ENCODE assay signal across 1 cellular context in the genomic region with DNA sequence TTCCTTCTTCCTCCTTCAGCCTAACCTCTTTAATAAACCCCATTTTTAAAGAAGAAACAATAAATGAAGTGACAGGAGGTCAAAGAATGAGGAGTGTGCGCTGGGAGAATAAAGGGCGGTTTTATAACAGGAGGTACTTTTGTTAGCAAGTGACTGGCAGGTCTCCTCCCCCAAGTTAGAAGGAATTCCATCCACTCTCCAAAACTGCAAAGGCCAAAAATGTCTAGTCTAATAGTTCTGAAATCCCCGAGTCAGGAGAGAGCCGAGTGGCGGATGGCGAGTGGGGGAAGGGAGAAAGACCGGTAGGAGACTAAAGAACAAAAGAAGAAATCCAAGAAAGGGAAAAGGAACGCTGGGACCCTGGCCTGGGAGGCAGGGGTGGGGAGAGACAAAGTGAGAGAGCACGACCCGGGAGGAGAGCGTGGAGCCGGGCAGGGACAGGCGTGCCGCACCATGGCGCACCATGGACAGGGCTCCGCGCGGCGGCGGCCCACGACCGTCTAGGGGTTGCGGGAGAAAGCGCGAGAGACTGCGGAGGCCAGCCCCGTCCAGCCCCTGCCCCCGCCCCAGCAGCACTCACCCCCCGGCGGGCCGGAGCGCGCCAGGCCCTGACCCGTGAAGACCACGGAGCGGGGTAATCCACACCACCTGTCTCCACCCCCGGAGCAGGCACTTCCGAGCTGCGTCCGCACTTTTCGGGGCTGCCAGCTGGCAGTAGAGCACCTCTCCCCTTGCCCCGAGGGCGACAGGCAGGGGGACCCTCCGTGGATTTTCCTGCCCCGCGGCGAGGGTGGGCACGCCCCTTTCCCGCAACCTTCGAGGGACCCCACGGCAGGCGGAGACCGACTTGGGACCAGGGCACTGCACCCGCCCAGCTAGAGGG.
TF ChIP-seq lines count a peak whose summit lies in the region.

No MANE protein-coding gene starts in this region.

TF ChIP-seq in HepG2, 621 proteins besides CTCF, POLR2A, EP300 and RAD21 (continued from another document and continues in another):
- TF ChIP-seq GATA4 (IDR thresholded peaks at IDR 0.05; ENCODE audit: borderline replicate concordance, low read depth): no peak
- TF ChIP-seq ZNF737 (CRISPR knock-in tag; IDR thresholded peaks at IDR 0.05; ENCODE audit: borderline replicate concordance): no peak
- TF ChIP-seq, protein P1, sequence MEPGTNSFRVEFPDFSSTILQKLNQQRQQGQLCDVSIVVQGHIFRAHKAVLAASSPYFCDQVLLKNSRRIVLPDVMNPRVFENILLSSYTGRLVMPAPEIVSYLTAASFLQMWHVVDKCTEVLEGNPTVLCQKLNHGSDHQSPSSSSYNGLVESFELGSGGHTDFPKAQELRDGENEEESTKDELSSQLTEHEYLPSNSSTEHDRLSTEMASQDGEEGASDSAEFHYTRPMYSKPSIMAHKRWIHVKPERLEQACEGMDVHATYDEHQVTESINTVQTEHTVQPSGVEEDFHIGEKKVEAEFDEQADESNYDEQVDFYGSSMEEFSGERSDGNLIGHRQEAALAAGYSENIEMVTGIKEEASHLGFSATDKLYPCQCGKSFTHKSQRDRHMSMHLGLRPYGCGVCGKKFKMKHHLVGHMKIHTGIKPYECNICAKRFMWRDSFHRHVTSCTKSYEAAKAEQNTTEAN (CRISPR knock-in tag; conservative IDR thresholded peaks at IDR 0.05): 0 out of 2 replicates have a peak, but pooled peaks have one; percentile 5
- TF ChIP-seq NR1H2 (CRISPR knock-in tag; IDR thresholded peaks at IDR 0.05; ENCODE audit: borderline replicate concordance, low read depth): no peak
- no peak for TF ChIP-seq ESRRA (CRISPR knock-in tag; IDR thresholded peaks at IDR 0.05; ENCODE audit: low read depth)
- TF ChIP-seq PAX8 (CRISPR knock-in tag; IDR thresholded peaks at IDR 0.05; ENCODE audit: borderline replicate concordance): no peak
- no peak for TF ChIP-seq ETV6 (CRISPR knock-in tag; conservative IDR thresholded peaks at IDR 0.05)
- TF ChIP-seq, protein P2, sequence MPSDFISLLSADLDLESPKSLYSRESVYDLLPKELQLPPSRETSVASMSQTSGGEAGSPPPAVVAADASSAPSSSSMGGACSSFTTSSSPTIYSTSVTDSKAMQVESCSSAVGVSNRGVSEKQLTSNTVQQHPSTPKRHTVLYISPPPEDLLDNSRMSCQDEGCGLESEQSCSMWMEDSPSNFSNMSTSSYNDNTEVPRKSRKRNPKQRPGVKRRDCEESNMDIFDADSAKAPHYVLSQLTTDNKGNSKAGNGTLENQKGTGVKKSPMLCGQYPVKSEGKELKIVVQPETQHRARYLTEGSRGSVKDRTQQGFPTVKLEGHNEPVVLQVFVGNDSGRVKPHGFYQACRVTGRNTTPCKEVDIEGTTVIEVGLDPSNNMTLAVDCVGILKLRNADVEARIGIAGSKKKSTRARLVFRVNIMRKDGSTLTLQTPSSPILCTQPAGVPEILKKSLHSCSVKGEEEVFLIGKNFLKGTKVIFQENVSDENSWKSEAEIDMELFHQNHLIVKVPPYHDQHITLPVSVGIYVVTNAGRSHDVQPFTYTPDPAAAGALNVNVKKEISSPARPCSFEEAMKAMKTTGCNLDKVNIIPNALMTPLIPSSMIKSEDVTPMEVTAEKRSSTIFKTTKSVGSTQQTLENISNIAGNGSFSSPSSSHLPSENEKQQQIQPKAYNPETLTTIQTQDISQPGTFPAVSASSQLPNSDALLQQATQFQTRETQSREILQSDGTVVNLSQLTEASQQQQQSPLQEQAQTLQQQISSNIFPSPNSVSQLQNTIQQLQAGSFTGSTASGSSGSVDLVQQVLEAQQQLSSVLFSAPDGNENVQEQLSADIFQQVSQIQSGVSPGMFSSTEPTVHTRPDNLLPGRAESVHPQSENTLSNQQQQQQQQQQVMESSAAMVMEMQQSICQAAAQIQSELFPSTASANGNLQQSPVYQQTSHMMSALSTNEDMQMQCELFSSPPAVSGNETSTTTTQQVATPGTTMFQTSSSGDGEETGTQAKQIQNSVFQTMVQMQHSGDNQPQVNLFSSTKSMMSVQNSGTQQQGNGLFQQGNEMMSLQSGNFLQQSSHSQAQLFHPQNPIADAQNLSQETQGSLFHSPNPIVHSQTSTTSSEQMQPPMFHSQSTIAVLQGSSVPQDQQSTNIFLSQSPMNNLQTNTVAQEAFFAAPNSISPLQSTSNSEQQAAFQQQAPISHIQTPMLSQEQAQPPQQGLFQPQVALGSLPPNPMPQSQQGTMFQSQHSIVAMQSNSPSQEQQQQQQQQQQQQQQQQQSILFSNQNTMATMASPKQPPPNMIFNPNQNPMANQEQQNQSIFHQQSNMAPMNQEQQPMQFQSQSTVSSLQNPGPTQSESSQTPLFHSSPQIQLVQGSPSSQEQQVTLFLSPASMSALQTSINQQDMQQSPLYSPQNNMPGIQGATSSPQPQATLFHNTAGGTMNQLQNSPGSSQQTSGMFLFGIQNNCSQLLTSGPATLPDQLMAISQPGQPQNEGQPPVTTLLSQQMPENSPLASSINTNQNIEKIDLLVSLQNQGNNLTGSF (CRISPR knock-in tag; IDR thresholded peaks at IDR 0.05): 0 out of 2 replicates have a peak, but pooled peaks have one; percentile 19
- TF ChIP-seq, protein P3, sequence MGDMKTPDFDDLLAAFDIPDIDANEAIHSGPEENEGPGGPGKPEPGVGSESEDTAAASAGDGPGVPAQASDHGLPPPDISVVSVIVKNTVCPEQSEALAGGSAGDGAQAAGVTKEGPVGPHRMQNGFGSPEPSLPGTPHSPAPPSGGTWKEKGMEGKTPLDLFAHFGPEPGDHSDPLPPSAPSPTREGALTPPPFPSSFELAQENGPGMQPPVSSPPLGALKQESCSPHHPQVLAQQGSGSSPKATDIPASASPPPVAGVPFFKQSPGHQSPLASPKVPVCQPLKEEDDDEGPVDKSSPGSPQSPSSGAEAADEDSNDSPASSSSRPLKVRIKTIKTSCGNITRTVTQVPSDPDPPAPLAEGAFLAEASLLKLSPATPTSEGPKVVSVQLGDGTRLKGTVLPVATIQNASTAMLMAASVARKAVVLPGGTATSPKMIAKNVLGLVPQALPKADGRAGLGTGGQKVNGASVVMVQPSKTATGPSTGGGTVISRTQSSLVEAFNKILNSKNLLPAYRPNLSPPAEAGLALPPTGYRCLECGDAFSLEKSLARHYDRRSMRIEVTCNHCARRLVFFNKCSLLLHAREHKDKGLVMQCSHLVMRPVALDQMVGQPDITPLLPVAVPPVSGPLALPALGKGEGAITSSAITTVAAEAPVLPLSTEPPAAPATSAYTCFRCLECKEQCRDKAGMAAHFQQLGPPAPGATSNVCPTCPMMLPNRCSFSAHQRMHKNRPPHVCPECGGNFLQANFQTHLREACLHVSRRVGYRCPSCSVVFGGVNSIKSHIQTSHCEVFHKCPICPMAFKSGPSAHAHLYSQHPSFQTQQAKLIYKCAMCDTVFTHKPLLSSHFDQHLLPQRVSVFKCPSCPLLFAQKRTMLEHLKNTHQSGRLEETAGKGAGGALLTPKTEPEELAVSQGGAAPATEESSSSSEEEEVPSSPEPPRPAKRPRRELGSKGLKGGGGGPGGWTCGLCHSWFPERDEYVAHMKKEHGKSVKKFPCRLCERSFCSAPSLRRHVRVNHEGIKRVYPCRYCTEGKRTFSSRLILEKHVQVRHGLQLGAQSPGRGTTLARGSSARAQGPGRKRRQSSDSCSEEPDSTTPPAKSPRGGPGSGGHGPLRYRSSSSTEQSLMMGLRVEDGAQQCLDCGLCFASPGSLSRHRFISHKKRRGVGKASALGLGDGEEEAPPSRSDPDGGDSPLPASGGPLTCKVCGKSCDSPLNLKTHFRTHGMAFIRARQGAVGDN (CRISPR knock-in tag; IDR thresholded peaks at IDR 0.05): peak; percentile 73; the same call in 1 of the 2 replicates
- 0 out of 2 replicates have a peak, but pooled peaks have one; percentile 21 for TF ChIP-seq PPARG (CRISPR knock-in tag; conservative IDR thresholded peaks at IDR 0.05)
- TF ChIP-seq ZBTB21 (CRISPR knock-in tag; IDR thresholded peaks at IDR 0.05): no peak
- TF ChIP-seq ZNF180 (CRISPR knock-in tag; IDR thresholded peaks at IDR 0.05; ENCODE audit: borderline replicate concordance, low read depth): no peak
- no peak for TF ChIP-seq ZNF766 (CRISPR knock-in tag; IDR thresholded peaks at IDR 0.05; ENCODE audit: borderline replicate concordance)
- TF ChIP-seq ZSCAN25 (CRISPR knock-in tag; IDR thresholded peaks at IDR 0.05): peak; percentile 62; the same call in 1 of the 2 replicates
- no peak for TF ChIP-seq ZSCAN29 (CRISPR knock-in tag; conservative IDR thresholded peaks at IDR 0.05)
- no peak for TF ChIP-seq HDAC6 (IDR thresholded peaks at IDR 0.05; ENCODE audit: low read depth, low read length)
- TF ChIP-seq ZNF749 (CRISPR knock-in tag; IDR thresholded peaks at IDR 0.05; ENCODE audit: borderline replicate concordance): peak; percentile 47; the same call in 1 of the 2 replicates
- no peak for TF ChIP-seq ZNF446 (CRISPR knock-in tag; IDR thresholded peaks at IDR 0.05)
- TF ChIP-seq, protein P4, sequence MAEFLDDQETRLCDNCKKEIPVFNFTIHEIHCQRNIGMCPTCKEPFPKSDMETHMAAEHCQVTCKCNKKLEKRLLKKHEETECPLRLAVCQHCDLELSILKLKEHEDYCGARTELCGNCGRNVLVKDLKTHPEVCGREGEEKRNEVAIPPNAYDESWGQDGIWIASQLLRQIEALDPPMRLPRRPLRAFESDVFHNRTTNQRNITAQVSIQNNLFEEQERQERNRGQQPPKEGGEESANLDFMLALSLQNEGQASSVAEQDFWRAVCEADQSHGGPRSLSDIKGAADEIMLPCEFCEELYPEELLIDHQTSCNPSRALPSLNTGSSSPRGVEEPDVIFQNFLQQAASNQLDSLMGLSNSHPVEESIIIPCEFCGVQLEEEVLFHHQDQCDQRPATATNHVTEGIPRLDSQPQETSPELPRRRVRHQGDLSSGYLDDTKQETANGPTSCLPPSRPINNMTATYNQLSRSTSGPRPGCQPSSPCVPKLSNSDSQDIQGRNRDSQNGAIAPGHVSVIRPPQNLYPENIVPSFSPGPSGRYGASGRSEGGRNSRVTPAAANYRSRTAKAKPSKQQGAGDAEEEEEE (CRISPR knock-in tag; IDR thresholded peaks at IDR 0.05; ENCODE audit: borderline replicate concordance): no peak
- TF ChIP-seq, protein P5, sequence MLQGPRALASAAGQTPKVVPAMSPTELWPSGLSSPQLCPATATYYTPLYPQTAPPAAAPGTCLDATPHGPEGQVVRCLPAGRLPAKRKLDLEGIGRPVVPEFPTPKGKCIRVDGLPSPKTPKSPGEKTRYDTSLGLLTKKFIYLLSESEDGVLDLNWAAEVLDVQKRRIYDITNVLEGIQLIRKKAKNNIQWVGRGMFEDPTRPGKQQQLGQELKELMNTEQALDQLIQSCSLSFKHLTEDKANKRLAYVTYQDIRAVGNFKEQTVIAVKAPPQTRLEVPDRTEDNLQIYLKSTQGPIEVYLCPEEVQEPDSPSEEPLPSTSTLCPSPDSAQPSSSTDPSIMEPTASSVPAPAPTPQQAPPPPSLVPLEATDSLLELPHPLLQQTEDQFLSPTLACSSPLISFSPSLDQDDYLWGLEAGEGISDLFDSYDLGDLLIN (CRISPR knock-in tag; IDR thresholded peaks at IDR 0.05; ENCODE audit: borderline replicate concordance): no peak
- TF ChIP-seq, protein P6, sequence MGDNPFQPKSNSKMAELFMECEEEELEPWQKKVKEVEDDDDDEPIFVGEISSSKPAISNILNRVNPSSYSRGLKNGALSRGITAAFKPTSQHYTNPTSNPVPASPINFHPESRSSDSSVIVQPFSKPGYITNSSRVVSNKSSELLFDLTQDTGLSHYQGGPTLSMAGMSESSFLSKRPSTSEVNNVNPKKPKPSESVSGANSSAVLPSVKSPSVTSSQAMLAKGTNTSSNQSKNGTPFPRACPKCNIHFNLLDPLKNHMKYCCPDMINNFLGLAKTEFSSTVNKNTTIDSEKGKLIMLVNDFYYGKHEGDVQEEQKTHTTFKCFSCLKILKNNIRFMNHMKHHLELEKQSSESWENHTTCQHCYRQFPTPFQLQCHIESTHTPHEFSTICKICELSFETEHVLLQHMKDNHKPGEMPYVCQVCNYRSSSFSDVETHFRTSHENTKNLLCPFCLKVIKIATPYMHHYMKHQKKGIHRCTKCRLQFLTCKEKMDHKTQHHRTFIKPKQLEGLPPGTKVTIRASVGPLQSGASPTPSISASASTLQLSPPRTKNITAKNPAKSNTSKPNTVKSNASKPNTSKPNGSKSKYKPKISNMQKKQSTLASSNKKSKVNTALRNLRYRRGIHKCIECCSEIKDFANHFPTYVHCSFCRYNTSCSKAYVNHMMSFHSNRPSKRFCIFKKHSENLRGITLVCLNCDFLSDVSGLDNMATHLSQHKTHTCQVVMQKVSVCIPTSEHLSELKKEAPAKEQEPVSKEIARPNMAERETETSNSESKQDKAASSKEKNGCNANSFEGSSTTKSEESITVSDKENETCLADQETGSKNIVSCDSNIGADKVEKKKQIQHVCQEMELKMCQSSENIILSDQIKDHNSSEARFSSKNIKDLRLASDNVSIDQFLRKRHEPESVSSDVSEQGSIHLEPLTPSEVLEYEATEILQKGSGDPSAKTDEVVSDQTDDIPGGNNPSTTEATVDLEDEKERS (CRISPR knock-in tag; IDR thresholded peaks at IDR 0.05): no peak
- TF ChIP-seq TEAD2 (CRISPR knock-in tag; IDR thresholded peaks at IDR 0.05): no peak
- TF ChIP-seq, protein P7, sequence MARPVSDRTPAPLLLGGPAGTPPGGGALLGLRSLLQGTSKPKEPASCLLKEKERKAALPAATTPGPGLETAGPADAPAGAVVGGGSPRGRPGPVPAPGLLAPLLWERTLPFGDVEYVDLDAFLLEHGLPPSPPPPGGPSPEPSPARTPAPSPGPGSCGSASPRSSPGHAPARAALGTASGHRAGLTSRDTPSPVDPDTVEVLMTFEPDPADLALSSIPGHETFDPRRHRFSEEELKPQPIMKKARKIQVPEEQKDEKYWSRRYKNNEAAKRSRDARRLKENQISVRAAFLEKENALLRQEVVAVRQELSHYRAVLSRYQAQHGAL (CRISPR knock-in tag; IDR thresholded peaks at IDR 0.05; ENCODE audit: not compliant biosample characterization): no peak
- no peak for TF ChIP-seq MAZ (IDR thresholded peaks at IDR 0.05; ENCODE audit: borderline replicate concordance, low read depth, low read length)
- 0 out of 2 replicates have a peak, but pooled peaks have one; percentile 24 for TF ChIP-seq MAZ (CRISPR knock-in tag; IDR thresholded peaks at IDR 0.05; ENCODE audit: low read depth)
- TF ChIP-seq MXI1 (IDR thresholded peaks at IDR 0.05; ENCODE audit: borderline replicate concordance, low read depth, low read length): no peak; the same call in 2 of the 3 replicates
- 0 out of 2 replicates have a peak, but pooled peaks have one; percentile 46 for TF ChIP-seq ZNF160 (CRISPR knock-in tag; IDR thresholded peaks at IDR 0.05)
- TF ChIP-seq ZNF564 (CRISPR knock-in tag; IDR thresholded peaks at IDR 0.05): no peak
- TF ChIP-seq ARHGAP35 (CRISPR knock-in tag; IDR thresholded peaks at IDR 0.05; ENCODE audit: borderline replicate concordance): no peak
- TF ChIP-seq ZNF772 (CRISPR knock-in tag; IDR thresholded peaks at IDR 0.05): no peak
- TF ChIP-seq MTA1 (CRISPR knock-in tag; IDR thresholded peaks at IDR 0.05; ENCODE audit: borderline replicate concordance): peak; percentile 17; the same call in 1 of the 2 replicates
- TF ChIP-seq, protein P8, sequence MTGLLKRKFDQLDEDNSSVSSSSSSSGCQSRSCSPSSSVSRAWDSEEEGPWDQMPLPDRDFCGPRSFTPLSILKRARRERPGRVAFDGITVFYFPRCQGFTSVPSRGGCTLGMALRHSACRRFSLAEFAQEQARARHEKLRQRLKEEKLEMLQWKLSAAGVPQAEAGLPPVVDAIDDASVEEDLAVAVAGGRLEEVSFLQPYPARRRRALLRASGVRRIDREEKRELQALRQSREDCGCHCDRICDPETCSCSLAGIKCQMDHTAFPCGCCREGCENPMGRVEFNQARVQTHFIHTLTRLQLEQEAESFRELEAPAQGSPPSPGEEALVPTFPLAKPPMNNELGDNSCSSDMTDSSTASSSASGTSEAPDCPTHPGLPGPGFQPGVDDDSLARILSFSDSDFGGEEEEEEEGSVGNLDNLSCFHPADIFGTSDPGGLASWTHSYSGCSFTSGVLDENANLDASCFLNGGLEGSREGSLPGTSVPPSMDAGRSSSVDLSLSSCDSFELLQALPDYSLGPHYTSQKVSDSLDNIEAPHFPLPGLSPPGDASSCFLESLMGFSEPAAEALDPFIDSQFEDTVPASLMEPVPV (CRISPR knock-in tag; IDR thresholded peaks at IDR 0.05): peak; percentile 59; the same call in 1 of the 2 replicates
- no peak for TF ChIP-seq KLF16 (CRISPR knock-in tag; IDR thresholded peaks at IDR 0.05)
